14 cellular contexts compared by ENCODE assay signal in genomic region chr2:241001413-241002274, GRCh38. TPM values are rescaled to one million over a fixed set of nuclear protein-coding genes. Genes with fewer than 3 reads are reported as not detected.
DNase-seq lines count a peak whose midpoint lies in the region; ATAC-seq and TF ChIP-seq lines count a peak whose summit lies in the region.
"Had no signal": no experiment of that assay in that cellular context is flagged by ENCODE, and none has a peak within 500 bp of the region (broad histone marks: within the 10 kb centered on the region; RNA-seq: fewer than 3 reads in every experiment).

No MANE protein-coding gene starts in this region.

- H3K27me3 ChIP-seq in adipocyte (replicated peaks; ENCODE audit: control insufficient read depth, insufficient read depth, low read length) (no peaks in the 10 kb centered on the region), thyroid gland (no peaks in the 10 kb centered on the region)

- intact Hi-C loops in thyroid gland (cut with DNase I): no loop called here

- peaks cover 38% of the 10 kb centered on the region for H3K27me3 Mint-ChIP-seq in mesothelial cell of epicardium (ENCODE audit: low read depth)

- peaks cover 32% of the 10 kb centered on the region for H3K4me1 ChIP-seq in adipocyte (ENCODE audit: control insufficient read depth, insufficient read depth, low read length)
- H3K4me1 ChIP-seq in thyroid gland: peaks cover 50 to 57% of the 10 kb centered on the region in 2 donors

- no peak overlapping the region for H3K4me3 Mint-ChIP-seq in mesothelial cell of epicardium
- H3K4me3 Mint-ChIP-seq: activated CD8-positive, alpha-beta T cell treated with anti-CD3 and anti-CD28 coated beads, Interleukin-2, amount 10 ng/mL, durations not matched to agents 7 days and 5 days had no signal

- H3K36me3 Mint-ChIP-seq in mesothelial cell of epicardium: peaks cover 7% of the 10 kb centered on the region

- ATAC-seq in HG03378 (IDR thresholded peaks at IDR 0.05; ENCODE audit: unreplicated experiment) (no peak), GM21367 (IDR thresholded peaks at IDR 0.05; ENCODE audit: unreplicated experiment) (no peak)
- ATAC-seq: activated CD8-positive, alpha-beta T cell treated with anti-CD3 and anti-CD28 coated beads, Interleukin-2, amount 10 ng/mL, durations not matched to agents 7 days and 5 days had no signal

- DNase-seq in activated naive CD4-positive, alpha-beta T cell treated with anti-CD3 and anti-CD28 coated beads, Interleukin-2, amount 50 U/mL, for 16 hours: peak; percentile 6
- DNase-seq in activated naive CD4-positive, alpha-beta T cell (lab: John Stamatoyannopoulos, UW): no peak
- DNase-seq in adipocyte (ENCODE audit: low read depth) (no peak), mesothelial cell of epicardium (ENCODE audit: low spot score in 2 of 2, unreplicated experiment in 2 of 2) (peak; percentile 14 to 17), thyroid gland (no peak), NCI-H69 (lab: John Stamatoyannopoulos, UW) (no peak)
- DNase-seq: activated CD8-positive, alpha-beta T cell treated with anti-CD3 and anti-CD28 coated beads, Interleukin-2, amount 10 ng/mL, durations not matched to agents 7 days and 5 days; activated gamma-delta T cell treated with Interleukin-2 at 50 U/mL for 16 hours; foreskin melanocyte; HCEC 1CT; NK-92 treated with Interleukin-12 subunit alpha and Interleukin-12 subunit beta, amount 100 ng/mL, for 24 hours; stimulated activated CD4-positive, alpha-beta T cell treated with anti-CD3 and anti-CD28 coated beads, Interleukin-4, amount 100 ng/mL, for 1 hour had no signal

- H3K36me3 ChIP-seq in adipocyte (ENCODE audit: control insufficient read depth, insufficient read depth, low read length, severe bottlenecking): peaks cover 50% of the 10 kb centered on the region
- H3K36me3 ChIP-seq in thyroid gland: peaks cover 3 to 27% of the 10 kb centered on the region in 2 donors

- 84 to 90% methylated on average over 16 to 19 of the region's 21 CpGs for WGBS in thyroid gland, 2 donors

- no peak for TF ChIP-seq CTCF in mesothelial cell of epicardium (IDR thresholded peaks at IDR 0.05; ENCODE audit: unreplicated experiment)
- no peak for TF ChIP-seq CTCF in thyroid gland (IDR thresholded peaks at IDR 0.05)

- H3K4me3 ChIP-seq in adipocyte (ENCODE audit: low read length): peak overlapping the region; percentile 87
- no peak overlapping the region for H3K4me3 ChIP-seq in thyroid gland (replicated peaks in 1 of 3)

- H3K4me1 Mint-ChIP-seq in mesothelial cell of epicardium: peaks cover 7% of the 10 kb centered on the region

- peaks cover 31% of the 10 kb centered on the region for H3K9me3 ChIP-seq in adipocyte (ENCODE audit: control insufficient read depth, low read length)
- no peaks in the 10 kb centered on the region for H3K9me3 ChIP-seq in thyroid gland

- no peak for TF ChIP-seq POLR2A in thyroid gland (IDR thresholded peaks at IDR 0.05)

- peak overlapping the region; percentile 28 to 94 (median 91) for H3K27ac ChIP-seq in thyroid gland

- H3K9ac ChIP-seq in adipocyte (ENCODE audit: low read length): peak overlapping the region; percentile 88

- H3K27ac Mint-ChIP-seq in mesothelial cell of epicardium: no peak overlapping the region
- H3K27ac Mint-ChIP-seq: activated CD8-positive, alpha-beta T cell treated with anti-CD3 and anti-CD28 coated beads, Interleukin-2, amount 10 ng/mL, durations not matched to agents 7 days and 5 days had no signal

- peaks cover 19% of the 10 kb centered on the region for H3K9me3 Mint-ChIP-seq in mesothelial cell of epicardium

RNA-seq across cellular contexts. Expression of gene SNED1, which starts 3.2 kb away (rescaled TPM):
- total RNA-seq in mesothelial cell of epicardium (7.1 to 10.5 TPM (median 9.4 TPM) in 3 replicates), thyroid gland (100 to 1,000 TPM in 1 of 4 donors, 10 to 100 TPM in 3; 47.7 to 122 (median 68.7) TPM)

Comparison
In these comparisons a context has a peak if more than half of its experiments do, and no peak if none do; other contexts are left out.
1. DNase-seq: peak in activated naive CD4-positive, alpha-beta T cell treated with anti-CD3 and anti-CD28 coated beads, Interleukin-2, amount 50 U/mL, for 16 hours (single experiment) and mesothelial cell of epicardium (2 of 2); none in activated naive CD4-positive, alpha-beta T cell (0 of 4), adipocyte (single experiment), thyroid gland (0 of 2) and NCI-H69 (single experiment).